In the genomic region with DNA sequence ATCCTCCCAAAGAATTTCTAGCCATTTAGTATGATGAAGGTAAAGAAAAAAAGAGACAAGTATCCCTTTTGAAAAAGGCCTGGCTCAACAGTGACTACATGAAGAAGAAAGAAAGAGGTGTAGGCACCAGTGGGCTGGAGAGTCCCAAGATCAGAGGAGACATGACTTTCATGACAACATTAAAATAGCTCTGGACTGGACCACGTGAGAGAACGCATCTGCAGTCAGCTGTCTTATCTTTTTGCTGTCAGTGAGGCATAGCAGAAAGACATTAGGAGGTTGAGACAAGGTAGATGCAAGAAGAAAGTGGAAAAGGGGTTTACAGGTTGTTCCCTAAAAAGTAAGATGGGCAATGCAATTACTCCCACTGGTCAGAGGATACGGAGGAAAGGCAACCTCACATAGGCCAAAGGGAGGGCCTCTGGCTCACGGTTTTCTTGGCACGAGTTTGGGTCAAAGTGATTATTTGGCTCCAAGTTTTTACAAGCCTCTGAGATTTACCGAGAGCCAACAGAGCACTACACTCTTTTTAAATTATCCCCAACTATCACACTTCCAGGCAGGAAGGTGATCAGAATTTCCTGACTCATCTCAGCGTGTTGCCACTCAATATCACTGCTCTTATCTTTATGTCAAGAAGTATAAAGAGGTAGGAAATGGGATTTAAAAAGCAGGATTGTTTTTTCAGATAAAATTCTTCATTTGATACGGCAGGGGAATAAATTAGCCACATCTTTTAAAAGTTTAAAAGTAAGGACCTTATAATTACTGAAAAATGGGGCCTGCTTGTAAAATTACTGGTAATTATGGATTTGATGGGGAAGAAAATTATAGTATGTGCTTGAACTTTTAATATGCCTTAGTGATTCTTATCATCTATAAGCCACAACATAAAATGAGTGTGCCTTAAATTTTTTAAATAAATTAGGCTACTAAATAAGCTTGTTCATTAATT, we compare ENCODE assay signal across 16 cellular contexts. TPM values are rescaled to one million over a fixed set of nuclear protein-coding genes. Genes with fewer than 3 reads are reported as not detected.
A peak's percentile ranks its signal among the peaks of the same experiment; 100 is the strongest.
DNase-seq lines count a peak whose midpoint lies in the region; ATAC-seq, FAIRE-seq and TF ChIP-seq lines count a peak whose summit lies in the region.
"Had no signal": no experiment of that assay in that cellular context is flagged by ENCODE, and none has a peak within 500 bp of the region (broad histone marks: within the 10 kb centered on the region; RNA-seq: fewer than 3 reads in every experiment).

No MANE protein-coding gene starts in this region.

- ATAC-seq in HG02798 (IDR thresholded peaks at IDR 0.05; ENCODE audit: poor library complexity, unreplicated experiment): no peak

- no peaks in the 10 kb centered on the region for H3K9me1 ChIP-seq in keratinocyte (ENCODE audit: control insufficient read depth, extremely low read depth, insufficient read depth, low read length)

- H3K4me1 ChIP-seq in A673 (ENCODE audit: insufficient read depth, low read length, poor library complexity, severe bottlenecking) (no peaks in the 10 kb centered on the region), keratinocyte (ENCODE audit: control insufficient read depth, extremely low read depth, insufficient read depth, low read length) (peaks cover 2% of the 10 kb centered on the region)

- H4K20me1 ChIP-seq in keratinocyte (ENCODE audit: control insufficient read depth, extremely low read depth, insufficient read depth, low read length): no peaks in the 10 kb centered on the region

- H2AFZ ChIP-seq in keratinocyte (ENCODE audit: control insufficient read depth, low read length): no peak overlapping the region
- H2AFZ ChIP-seq: PC-9 had no signal

- FAIRE-seq in keratinocyte (lab: Jason Lieb, UNC): peak; percentile 67
- FAIRE-seq: GM12892 had no signal

- BruUV-seq in A673 (replicated peaks; lab: Mats Ljungman, UMichigan): no TSS peak

- H3K4me2 ChIP-seq in keratinocyte (ENCODE audit: control insufficient read depth, extremely low read depth, insufficient read depth, low read depth, low read length): no peak overlapping the region
- H3K4me2 ChIP-seq: PC-9 had no signal

- H3K27me3 ChIP-seq in A673 (replicated peaks; ENCODE audit: insufficient read depth, low read depth, low read length, poor library complexity): peaks cover 5% of the 10 kb centered on the region
- H3K27me3 ChIP-seq in keratinocyte (ENCODE audit: control insufficient read depth, extremely low read depth, insufficient read depth, low read length): no peaks in the 10 kb centered on the region

- no peak for TF ChIP-seq CTCF in A673 (conservative IDR thresholded peaks at IDR 0.05; ENCODE audit: low read depth, low read length)
- no peak for TF ChIP-seq CTCF in fibroblast of pulmonary artery (IDR thresholded peaks at IDR 0.05; ENCODE audit: low read length, missing control alignments)
- no peak for TF ChIP-seq CTCF in keratinocyte (optimal IDR thresholded peaks at IDR 0.05 in 1 of 3, IDR thresholded peaks at IDR 0.05 in 1 of 3, conservative IDR thresholded peaks at IDR 0.05 in 1 of 3; ENCODE audit: extremely low read depth in 1 of 3, insufficient read depth in 2 of 3, low read length in 3 of 3)

- intact Hi-C loops in A673 (cut with micrococcal nuclease; ENCODE audit: unreplicated experiment): no loop called here

- no peaks in the 10 kb centered on the region for H3K79me2 ChIP-seq in keratinocyte (ENCODE audit: control insufficient read depth, insufficient read depth, low read length)

- DNase-seq in A673 (ENCODE audit: low spot score) (peak; percentile 9), HEK293T (ENCODE audit: extremely low spot score) (peak; percentile 22), fibroblast of pulmonary artery (ENCODE audit: low read depth) (peak; percentile 31), keratinocyte (ENCODE audit: low read depth, low spot score) (no peak), NCI-H526 treated with DMSO at 0.1 percent for 48 hours (lab: John Stamatoyannopoulos, UW) (no peak), NCI-H526 (lab: John Stamatoyannopoulos, UW) (no peak)
- DNase-seq: ACHN; CD4-positive, CD25-positive, alpha-beta regulatory T cell; DMS53; NCI-H2107; NCI-H446; NCI-H774; PC-9 had no signal

- POLR2A ChIA-PET in A673 (lab: Charles Lee; ENCODE audit: low non-redundant PET): no interaction called here
- POLR2A ChIA-PET in HEK293T (lab: Yijun Ruan, JAX): no interaction called here

- no peaks in the 10 kb centered on the region for H3K9me3 ChIP-seq in A673 (ENCODE audit: low read depth, low read length, poor library complexity, severe bottlenecking)
- H3K9me3 ChIP-seq in keratinocyte (ENCODE audit: control insufficient read depth, low read depth, low read length): no peaks in the 10 kb centered on the region

- H3K9ac ChIP-seq in keratinocyte (ENCODE audit: control insufficient read depth, extremely low read depth, insufficient read depth, low read length): no peak overlapping the region

- H3K36me3 ChIP-seq in A673 (ENCODE audit: insufficient read depth, low read length, poor library complexity, severe bottlenecking) (no peaks in the 10 kb centered on the region), keratinocyte (ENCODE audit: control insufficient read depth in 2 of 2, extremely low read depth in 1 of 2, insufficient read depth in 2 of 2, low read length in 2 of 2) (no peaks in the 10 kb centered on the region)

- CTCF ChIA-PET in A673 (lab: Charles Lee): no interaction called here
- CTCF ChIA-PET in HEK293T (lab: Yijun Ruan, JAX): no interaction called here

- dilution Hi-C loops in keratinocyte (cut with MboI; ENCODE audit: extremely low pct_ligation_motif_present, low sequenced_read_pairs): no loop called here

- H3K4me3 ChIP-seq in A673 (ENCODE audit: low read depth, low read length, poor library complexity, severe bottlenecking) (no peak overlapping the region), fibroblast of pulmonary artery (replicated peaks; ENCODE audit: low read depth, low read length) (no peak overlapping the region), keratinocyte (ENCODE audit: control insufficient read depth in 2 of 3, extremely low read depth in 1 of 3, insufficient read depth in 2 of 3, low read depth in 1 of 3, low read length in 3 of 3) (no peak overlapping the region)
- H3K4me3 ChIP-seq: PC-9 had no signal

- H3K27ac ChIP-seq in A673 (ENCODE audit: low read depth, low read length, poor library complexity, severe bottlenecking) (no peak overlapping the region), keratinocyte (ENCODE audit: control insufficient read depth, insufficient read depth, low read length) (no peak overlapping the region)
- H3K27ac ChIP-seq: PC-9 had no signal

TF ChIP-seq in HEK293T, 16 proteins besides CTCF, POLR2A, EP300 and RAD21:
- no peak for TF ChIP-seq BHLHE40 (IDR thresholded peaks at IDR 0.05; ENCODE audit: borderline replicate concordance)
- TF ChIP-seq NFRKB (IDR thresholded peaks at IDR 0.05): no peak
- TF ChIP-seq SUZ12 (IDR thresholded peaks at IDR 0.05): no peak
- no peak for TF ChIP-seq SP1 (IDR thresholded peaks at IDR 0.05)
- no peak for TF ChIP-seq HDGF (IDR thresholded peaks at IDR 0.05; ENCODE audit: borderline replicate concordance)
- TF ChIP-seq, protein P1, sequence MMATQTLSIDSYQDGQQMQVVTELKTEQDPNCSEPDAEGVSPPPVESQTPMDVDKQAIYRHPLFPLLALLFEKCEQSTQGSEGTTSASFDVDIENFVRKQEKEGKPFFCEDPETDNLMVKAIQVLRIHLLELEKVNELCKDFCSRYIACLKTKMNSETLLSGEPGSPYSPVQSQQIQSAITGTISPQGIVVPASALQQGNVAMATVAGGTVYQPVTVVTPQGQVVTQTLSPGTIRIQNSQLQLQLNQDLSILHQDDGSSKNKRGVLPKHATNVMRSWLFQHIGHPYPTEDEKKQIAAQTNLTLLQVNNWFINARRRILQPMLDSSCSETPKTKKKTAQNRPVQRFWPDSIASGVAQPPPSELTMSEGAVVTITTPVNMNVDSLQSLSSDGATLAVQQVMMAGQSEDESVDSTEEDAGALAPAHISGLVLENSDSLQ (IDR thresholded peaks at IDR 0.05): no peak
- TF ChIP-seq FOXK2 (IDR thresholded peaks at IDR 0.05): no peak

RNA-seq across cellular contexts. Expression of gene TMTC1, which starts 29.2 kb away (rescaled TPM):
- total RNA-seq in A673 (2021): 4.4 and 6.1 TPM in 2 replicates
- polyA plus RNA-seq in keratinocyte: 2.0 to 10.2 TPM (median 3.7 TPM) in 3 replicates
- polyA plus RNA-seq in keratinocyte (2011; ENCODE audit: low read depth): 3.0 TPM
- 4.3 and 5.9 TPM in 2 replicates for polyA plus RNA-seq in keratinocyte (2011; cell fraction: cytosol; rRNA removed)
- 8.0 and 8.2 TPM in 2 replicates for polyA plus RNA-seq in keratinocyte (2011; cell fraction: nucleus; rRNA removed)
- 1.6 TPM in 2 replicates for polyA plus RNA-seq in keratinocyte (2012; ENCODE audit: low replicate concordance)
- 2.3 to 26.2 TPM (median 8.7 TPM) in 3 replicates for polyA minus RNA-seq in keratinocyte
- 9.0 TPM for polyA minus RNA-seq in keratinocyte (2011; cell fraction: cytosol; rRNA and poly(A)+ RNA removed)
- 15.1 and 26.4 TPM in 2 replicates for polyA minus RNA-seq in keratinocyte (2011; cell fraction: nucleus; rRNA and poly(A)+ RNA removed)
- total RNA-seq: CD4-positive, CD25-positive, alpha-beta regulatory T cell had no signal
- polyA plus RNA-seq: CD4-positive, CD25-positive, alpha-beta regulatory T cell; IgD-negative memory B cell had no signal

Comparison
In these comparisons a context has a peak if more than half of its experiments do, and no peak if none do; other contexts are left out.
1. DNase-seq: peak in A673 (single experiment), HEK293T (single experiment) and fibroblast of pulmonary artery (single experiment); none in keratinocyte (single experiment), NCI-H526 treated with DMSO at 0.1 percent for 48 hours (single experiment) and NCI-H526 (0 of 2).